Comparison of ENCODE assay signal across 8 cellular contexts in the genomic region with DNA sequence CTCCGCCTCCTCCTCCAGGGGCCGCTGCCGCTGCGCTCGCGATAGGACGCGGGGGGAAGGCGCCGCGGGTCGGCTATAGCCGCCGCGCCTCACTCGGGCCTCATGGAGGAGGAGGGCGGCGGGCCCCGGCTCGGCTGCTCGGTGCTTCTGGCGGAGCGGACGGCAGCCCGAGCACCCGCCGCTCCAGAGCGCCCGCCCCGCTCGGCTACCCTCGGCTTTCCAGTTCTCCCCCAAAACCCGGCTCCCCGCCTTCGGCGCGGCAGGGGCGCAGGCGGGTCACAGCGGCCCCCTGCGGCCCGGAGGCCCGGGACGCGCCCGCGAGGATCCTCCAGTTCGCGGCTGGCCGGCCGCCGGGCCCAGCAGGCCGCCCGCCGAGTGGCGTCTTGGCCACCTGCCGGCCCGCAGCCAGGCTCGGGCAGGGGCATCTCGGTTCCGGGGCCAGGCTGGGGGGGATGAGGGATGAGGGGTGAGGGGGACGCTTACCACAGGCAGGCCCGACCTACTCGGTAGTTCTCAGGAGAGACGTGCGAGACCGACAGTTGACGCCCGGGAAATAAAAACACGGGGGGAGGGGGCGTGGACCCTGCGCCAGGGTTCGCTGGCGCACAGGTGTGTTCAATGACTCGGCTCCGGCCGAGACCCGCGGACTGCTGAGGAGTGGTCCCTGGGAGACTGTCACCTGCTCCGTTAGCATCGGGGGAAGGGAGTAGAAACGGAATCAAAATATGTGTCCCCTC. TPM values are rescaled to one million over a fixed set of nuclear protein-coding genes. Genes with fewer than 3 reads are reported as not detected.
DNase-seq lines count a peak whose midpoint lies in the region; ATAC-seq and TF ChIP-seq lines count a peak whose summit lies in the region.

A gene with protein sequence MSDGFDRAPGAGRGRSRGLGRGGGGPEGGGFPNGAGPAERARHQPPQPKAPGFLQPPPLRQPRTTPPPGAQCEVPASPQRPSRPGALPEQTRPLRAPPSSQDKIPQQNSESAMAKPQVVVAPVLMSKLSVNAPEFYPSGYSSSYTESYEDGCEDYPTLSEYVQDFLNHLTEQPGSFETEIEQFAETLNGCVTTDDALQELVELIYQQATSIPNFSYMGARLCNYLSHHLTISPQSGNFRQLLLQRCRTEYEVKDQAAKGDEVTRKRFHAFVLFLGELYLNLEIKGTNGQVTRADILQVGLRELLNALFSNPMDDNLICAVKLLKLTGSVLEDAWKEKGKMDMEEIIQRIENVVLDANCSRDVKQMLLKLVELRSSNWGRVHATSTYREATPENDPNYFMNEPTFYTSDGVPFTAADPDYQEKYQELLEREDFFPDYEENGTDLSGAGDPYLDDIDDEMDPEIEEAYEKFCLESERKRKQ (minus strand): TSS at position 221 of the 737 bp plus-strand sequence. CDS start 231 bp downstream, outside the sequence.

- peak within 1 kb of the TSS; percentile 99 for H3K27ac ChIP-seq in HUES6 (ENCODE audit: low read depth, low read length)
- H3K27ac ChIP-seq in PC-9, result peak within 1 kb of the TSS; percentile 76
- H3K27ac ChIP-seq in muscle layer of duodenum (ENCODE audit: low read length), result peak within 1 kb of the TSS; percentile 80

- ATAC-seq in GM21447 (IDR thresholded peaks at IDR 0.05; ENCODE audit: unreplicated experiment) (peak; percentile 72), esophagus mucosa (peak; percentile 84)

- H3K27me3 ChIP-seq in HUES6 (ENCODE audit: control insufficient read depth, insufficient read depth, low read length), result no peaks in the 10 kb centered on the region
- no peaks in the 10 kb centered on the region for H3K27me3 ChIP-seq in PC-9 (ENCODE audit: insufficient read depth, low read depth)
- H3K27me3 ChIP-seq in muscle layer of duodenum (ENCODE audit: low read depth, low read length), result no peaks in the 10 kb centered on the region

- peaks cover 18% of the 10 kb centered on the region; the same call in 1 of the 2 replicates for H3F3A ChIP-seq in PC-9 (ENCODE audit: insufficient read depth, low read depth)

- H3K27ac Mint-ChIP-seq in activated T-cell treated with anti-CD3 and anti-CD28 coated beads, Interleukin-2, amount 50 U/mL, for 24 hours, result peak within 1 kb of the TSS; percentile 94

- no peaks in the 10 kb centered on the region for H3K9me2 ChIP-seq in PC-9 (ENCODE audit: insufficient read depth)

- H4K20me1 ChIP-seq in PC-9 (ENCODE audit: insufficient read depth), result peaks cover 31% of the 10 kb centered on the region

- CTCF ChIA-PET in PC-9 (lab: Charles Lee), result no interaction called here

- peak within 1 kb of the TSS; percentile 100 for H3K4me3 ChIP-seq in HUES6 (ENCODE audit: low read depth, low read length)
- peak within 1 kb of the TSS; percentile 88 for H3K4me3 ChIP-seq in PC-9
- peak within 1 kb of the TSS; percentile 82 to 92 for H3K4me3 ChIP-seq in muscle layer of duodenum (ENCODE audit: low read depth in 1 of 2, low read length in 2 of 2)

- no peaks in the 10 kb centered on the region for H3K27me3 Mint-ChIP-seq in activated T-cell treated with anti-CD3 and anti-CD28 coated beads, Interleukin-2, amount 50 U/mL, for 24 hours

- H3K9me3 ChIP-seq in HUES6 (ENCODE audit: control insufficient read depth, insufficient read depth, low read depth, low read length) (no peaks in the 10 kb centered on the region), PC-9 (ENCODE audit: insufficient read depth, low read depth) (no peaks in the 10 kb centered on the region), muscle layer of duodenum (ENCODE audit: control insufficient read depth in 1 of 2, low read length in 2 of 2) (no peaks in the 10 kb centered on the region)

- peak within 1 kb of the TSS; percentile 94 for H3K4me2 ChIP-seq in PC-9

- no TSS peak for BruUV-seq in PC-9 (replicated peaks; lab: Mats Ljungman, UMichigan)

- H3K79me2 ChIP-seq in PC-9 (ENCODE audit: low read depth), result peaks cover 44% of the 10 kb centered on the region

- DNase-seq in DMS153 treated with DMSO at 0.1 percent for 48 hours (lab: John Stamatoyannopoulos, UW; ENCODE audit: unreplicated experiment) (peak; percentile 88), PC-9 (peak; percentile 86 to 98)
- peak; percentile 90 for DNase-seq in activated T-cell treated with anti-CD3 and anti-CD28 coated beads, Interleukin-2, amount 50 U/mL, for 24 hours
- DNase-seq in stimulated activated CD8-positive, alpha-beta memory T cell treated with anti-CD3 and anti-CD28 coated beads, Interleukin-7, amount 100 ng/mL, for 48 hours (ENCODE audit: extremely low read depth in 1 of 2, low read depth in 1 of 2), result peak; percentile 4 to 67

- H3K4me1 Mint-ChIP-seq in activated T-cell treated with anti-CD3 and anti-CD28 coated beads, Interleukin-2, amount 50 U/mL, for 24 hours (ENCODE audit: low read depth), result peaks cover 14% of the 10 kb centered on the region

- H3K4me1 ChIP-seq in HUES6 (ENCODE audit: control insufficient read depth, insufficient read depth, low read length) (peaks cover 26% of the 10 kb centered on the region), PC-9 (replicated peaks; ENCODE audit: insufficient read depth) (peaks cover 34% of the 10 kb centered on the region), muscle layer of duodenum (ENCODE audit: control insufficient read depth in 1 of 2, insufficient read depth in 2 of 2, low read length in 2 of 2) (peaks cover 0 to 27% of the 10 kb centered on the region in 2 donors)

- no peak within 1 kb of the TSS for H3K4me3 Mint-ChIP-seq in activated T-cell treated with anti-CD3 and anti-CD28 coated beads, Interleukin-2, amount 50 U/mL, for 24 hours

- TF ChIP-seq CTCF in PC-9 (conservative IDR thresholded peaks at IDR 0.05), result peak; percentile 71

- peak within 1 kb of the TSS; percentile 95 for H2AFZ ChIP-seq in PC-9

- peak within 1 kb of the TSS; percentile 99 for H3K9ac ChIP-seq in HUES6 (ENCODE audit: low read length)

- intact Hi-C loops in PC-9 (cut with micrococcal nuclease; ENCODE audit: unreplicated experiment), result loop anchor here (1.0 to 5.0 kb wide), 8 partner anchors 42 to 1252 kb away; partner anchors contain the start of genes C5orf34, HMGCS1, MRPS30 and TMEM267

- POLR2A ChIA-PET in PC-9 (lab: Charles Lee; ENCODE audit: unreplicated experiment), result interaction anchor here (0.6 to 0.7 kb wide), 4 partner anchors 17 to 977 kb away, joined by 3 to 10 read pairs (median 6); partner anchors contain the start of genes NNT and TMEM267

- no peaks in the 10 kb centered on the region for H3K9me3 Mint-ChIP-seq in activated T-cell treated with anti-CD3 and anti-CD28 coated beads, Interleukin-2, amount 50 U/mL, for 24 hours

- H3K36me3 Mint-ChIP-seq in activated T-cell treated with anti-CD3 and anti-CD28 coated beads, Interleukin-2, amount 50 U/mL, for 24 hours (ENCODE audit: low read depth), result peaks cover 13% of the 10 kb centered on the region

- peaks cover 37% of the 10 kb centered on the region for H3K36me3 ChIP-seq in HUES6 (ENCODE audit: control insufficient read depth, insufficient read depth, low read length)
- peaks cover 37% of the 10 kb centered on the region for H3K36me3 ChIP-seq in PC-9 (ENCODE audit: low read depth)
- peaks cover 9 to 12% of the 10 kb centered on the region in 2 donors for H3K36me3 ChIP-seq in muscle layer of duodenum (ENCODE audit: control insufficient read depth in 1 of 2, insufficient read depth in 2 of 2, low read length in 2 of 2)

RNA-seq across cellular contexts. Expression of the gene that starts here (rescaled TPM):
- 183 and 191 TPM in 2 replicates for total RNA-seq in PC-9 (2021)
- total RNA-seq in esophagus mucosa, result 50.4 TPM

Comparison
In these comparisons a context has a peak if more than half of its experiments do, and no peak if none do; other contexts are left out.
1. Peak in every context shown above with its lines: DNase-seq, ATAC-seq, H3K4me3 ChIP-seq and H3K27ac ChIP-seq.
2. DNase-seq: peak in every context shown above with its lines; median percentile 92 in PC-9; 90 in activated T-cell treated with anti-CD3 and anti-CD28 coated beads, Interleukin-2, amount 50 U/mL, for 24 hours; 88 in DMS153 treated with DMSO at 0.1 percent for 48 hours; 36 in stimulated activated CD8-positive, alpha-beta memory T cell treated with anti-CD3 and anti-CD28 coated beads, Interleukin-7, amount 100 ng/mL, for 48 hours.